10 cellular contexts compared by ENCODE assay signal in the genomic region with DNA sequence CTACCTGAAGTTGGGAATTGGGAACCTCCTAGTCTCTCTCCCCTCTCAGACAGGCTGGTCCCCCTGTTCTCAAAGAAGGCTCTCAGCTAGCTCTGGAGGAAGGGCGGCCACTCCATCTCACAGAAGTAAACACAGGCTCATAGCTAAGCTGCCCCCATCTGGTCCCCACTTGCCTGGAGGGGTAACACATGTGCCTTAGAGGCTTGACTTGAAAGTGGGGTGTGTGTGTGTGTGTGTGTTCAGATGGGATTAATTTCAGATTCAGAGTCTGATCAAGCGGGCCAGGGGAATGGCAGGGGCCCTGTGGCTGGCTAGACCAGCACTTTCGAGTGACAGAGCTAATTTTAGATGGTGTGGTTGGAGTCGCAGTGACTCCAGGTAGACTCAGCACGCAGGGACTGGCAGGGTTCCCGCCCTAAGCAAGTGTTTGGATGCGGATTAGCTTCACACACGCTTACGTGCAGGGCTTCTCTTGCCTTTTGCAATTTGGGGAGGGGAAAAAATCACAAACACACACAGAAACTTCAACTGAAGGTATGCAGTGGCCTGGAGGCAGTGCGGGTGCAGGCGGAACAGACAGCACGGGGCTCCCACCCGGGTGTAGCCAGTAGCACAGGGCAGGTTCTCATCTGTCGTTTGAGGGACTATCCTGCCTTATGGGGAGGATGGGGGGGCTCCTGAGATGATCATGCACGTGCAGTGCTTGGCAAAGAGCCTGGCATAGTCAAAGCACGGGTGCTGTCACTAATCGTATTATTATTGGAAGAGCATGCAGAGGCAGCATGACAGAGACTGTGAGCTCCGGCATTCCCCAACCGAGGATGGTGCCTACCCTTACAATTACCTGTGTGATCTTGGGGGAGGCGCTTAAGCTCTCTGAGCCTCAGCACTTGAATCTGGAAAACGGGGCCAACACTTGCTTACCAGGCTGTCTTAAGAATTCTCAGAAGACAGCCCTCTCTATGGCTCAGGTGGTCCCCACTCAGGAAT. TPM values are rescaled to one million over a fixed set of nuclear protein-coding genes. Genes with fewer than 3 reads are reported as not detected.
DNase-seq lines count a peak whose midpoint lies in the region; FAIRE-seq and TF ChIP-seq lines count a peak whose summit lies in the region.
"Had no signal": no experiment of that assay in that cellular context is flagged by ENCODE, and none has a peak within 500 bp of the region (broad histone marks: within the 10 kb centered on the region; RNA-seq: fewer than 3 reads in every experiment).

No MANE protein-coding gene starts in this region.

- H3K4me2 ChIP-seq in keratinocyte (ENCODE audit: control insufficient read depth, extremely low read depth, insufficient read depth, low read depth, low read length), result peak overlapping the region; percentile 66

- TF ChIP-seq CTCF in VCaP (conservative IDR thresholded peaks at IDR 0.05), result no peak
- TF ChIP-seq CTCF in keratinocyte (optimal IDR thresholded peaks at IDR 0.05 in 1 of 3, IDR thresholded peaks at IDR 0.05 in 1 of 3, conservative IDR thresholded peaks at IDR 0.05 in 1 of 3; ENCODE audit: extremely low read depth in 1 of 3, insufficient read depth in 2 of 3, low read length in 3 of 3), result no peak

- H3K27ac Mint-ChIP-seq in activated T-helper 1 cell treated with anti-CD3 and anti-CD28 coated beads, Interleukin-12 subunit alpha, Interleukin-12 subunit beta, Interleukin-2, Interleukin-4 antibody, amounts not matched to agents 30 ng/mL and 10 ng/mL and 1 ng/mL, durations not matched to agents 14 hours and 24 hours and 36 hours, result no peak overlapping the region

- dilution Hi-C loops in keratinocyte (cut with MboI; ENCODE audit: extremely low pct_ligation_motif_present, low sequenced_read_pairs), result no loop called here

- H3K36me3 ChIP-seq in keratinocyte (ENCODE audit: control insufficient read depth in 2 of 2, extremely low read depth in 1 of 2, insufficient read depth in 2 of 2, low read length in 2 of 2) (no peaks in the 10 kb centered on the region), thymus (ENCODE audit: control insufficient read depth, insufficient read depth) (no peaks in the 10 kb centered on the region)

- DNase-seq in NCI-H1694 (lab: John Stamatoyannopoulos, UW), result peak; percentile 22
- no peak for DNase-seq in keratinocyte (ENCODE audit: low read depth, low spot score)
- DNase-seq in activated T-helper 1 cell treated with anti-CD3 and anti-CD28 coated beads, Interleukin-12 subunit alpha, Interleukin-12 subunit beta, Interleukin-2, Interleukin-4 antibody, amounts not matched to agents 30 ng/mL and 10 ng/mL and 1 ng/mL, durations not matched to agents 14 hours and 24 hours and 36 hours (ENCODE audit: low spot score), result no peak
- no peak for DNase-seq in T1000 (lab: John Stamatoyannopoulos, UW)
- no peak for DNase-seq in NCI-H526 (lab: John Stamatoyannopoulos, UW)
- DNase-seq: stimulated activated CD4-positive, alpha-beta T cell treated with anti-CD3 and anti-CD28 coated beads, Interleukin-4, amount 100 ng/mL, for 4 hours; T-helper 1 cell had no signal

- no peak overlapping the region for H3K4me3 Mint-ChIP-seq in activated T-helper 1 cell treated with anti-CD3 and anti-CD28 coated beads, Interleukin-12 subunit alpha, Interleukin-12 subunit beta, Interleukin-2, Interleukin-4 antibody, amounts not matched to agents 30 ng/mL and 10 ng/mL and 1 ng/mL, durations not matched to agents 14 hours and 24 hours and 36 hours

- H3K9ac ChIP-seq in keratinocyte (ENCODE audit: control insufficient read depth, extremely low read depth, insufficient read depth, low read length), result no peak overlapping the region

- H3K9me3 Mint-ChIP-seq in activated T-helper 1 cell treated with anti-CD3 and anti-CD28 coated beads, Interleukin-12 subunit alpha, Interleukin-12 subunit beta, Interleukin-2, Interleukin-4 antibody, amounts not matched to agents 30 ng/mL and 10 ng/mL and 1 ng/mL, durations not matched to agents 14 hours and 24 hours and 36 hours, result no peaks in the 10 kb centered on the region

- FAIRE-seq in keratinocyte (lab: Jason Lieb, UNC), result no peak

- H3K27me3 Mint-ChIP-seq in activated T-helper 1 cell treated with anti-CD3 and anti-CD28 coated beads, Interleukin-12 subunit alpha, Interleukin-12 subunit beta, Interleukin-2, Interleukin-4 antibody, amounts not matched to agents 30 ng/mL and 10 ng/mL and 1 ng/mL, durations not matched to agents 14 hours and 24 hours and 36 hours (ENCODE audit: insufficient read depth), result peaks cover 5% of the 10 kb centered on the region

- H3K27me3 ChIP-seq in keratinocyte (ENCODE audit: control insufficient read depth, extremely low read depth, insufficient read depth, low read length), result no peaks in the 10 kb centered on the region
- H3K27me3 ChIP-seq in thymus (ENCODE audit: control insufficient read depth, insufficient read depth), result peaks cover 2% of the 10 kb centered on the region

- H3K9me1 ChIP-seq in keratinocyte (ENCODE audit: control insufficient read depth, extremely low read depth, insufficient read depth, low read length), result no peaks in the 10 kb centered on the region

- intact Hi-C loops in activated T-helper 1 cell treated with anti-CD3 and anti-CD28 coated beads, Interleukin-12 subunit alpha, Interleukin-12 subunit beta, Interleukin-2, Interleukin-4 antibody, amounts not matched to agents 30 ng/mL and 10 ng/mL and 1 ng/mL, durations not matched to agents 14 hours and 24 hours and 36 hours (cut with micrococcal nuclease), result no loop called here

- H3K27ac ChIP-seq in VCaP (peak overlapping the region; percentile 76), keratinocyte (ENCODE audit: control insufficient read depth, insufficient read depth, low read length) (no peak overlapping the region), thymus (ENCODE audit: low read depth) (peak overlapping the region; percentile 8)

- H3K4me3 ChIP-seq in keratinocyte (ENCODE audit: control insufficient read depth in 2 of 3, extremely low read depth in 1 of 3, insufficient read depth in 2 of 3, low read depth in 1 of 3, low read length in 3 of 3) (no peak overlapping the region), thymus (ENCODE audit: low read length) (no peak overlapping the region)

- peaks cover 19% of the 10 kb centered on the region for H3K4me1 Mint-ChIP-seq in activated T-helper 1 cell treated with anti-CD3 and anti-CD28 coated beads, Interleukin-12 subunit alpha, Interleukin-12 subunit beta, Interleukin-2, Interleukin-4 antibody, amounts not matched to agents 30 ng/mL and 10 ng/mL and 1 ng/mL, durations not matched to agents 14 hours and 24 hours and 36 hours (ENCODE audit: low read depth)

- H3K9me3 ChIP-seq in keratinocyte (ENCODE audit: control insufficient read depth, low read depth, low read length), result no peaks in the 10 kb centered on the region
- H3K9me3 ChIP-seq in thymus (ENCODE audit: control insufficient read depth), result no peaks in the 10 kb centered on the region

- 89% methylated on average over 21 of the region's 21 CpGs for WGBS in thymus

- no peak overlapping the region for H2AFZ ChIP-seq in keratinocyte (ENCODE audit: control insufficient read depth, low read length)

- H3K4me1 ChIP-seq in keratinocyte (ENCODE audit: control insufficient read depth, extremely low read depth, insufficient read depth, low read length), result peaks cover 37% of the 10 kb centered on the region
- no peaks in the 10 kb centered on the region for H3K4me1 ChIP-seq in thymus (ENCODE audit: control insufficient read depth, insufficient read depth, low read length)

- no peaks in the 10 kb centered on the region for H3K79me2 ChIP-seq in keratinocyte (ENCODE audit: control insufficient read depth, insufficient read depth, low read length)

- no peaks in the 10 kb centered on the region for H4K20me1 ChIP-seq in keratinocyte (ENCODE audit: control insufficient read depth, extremely low read depth, insufficient read depth, low read length)

- no peaks in the 10 kb centered on the region for H3K36me3 Mint-ChIP-seq in activated T-helper 1 cell treated with anti-CD3 and anti-CD28 coated beads, Interleukin-12 subunit alpha, Interleukin-12 subunit beta, Interleukin-2, Interleukin-4 antibody, amounts not matched to agents 30 ng/mL and 10 ng/mL and 1 ng/mL, durations not matched to agents 14 hours and 24 hours and 36 hours (ENCODE audit: low read depth)

RNA-seq across cellular contexts. Expression of gene EDN2, which starts 1.3 kb away (rescaled TPM):
- 0.06 to 0.34 TPM (median 0.32 TPM) in 3 replicates for polyA plus RNA-seq in keratinocyte
- 0.42 TPM for polyA plus RNA-seq in keratinocyte (2011; ENCODE audit: low read depth)
- 0.18 and 0.22 TPM in 2 replicates for polyA plus RNA-seq in keratinocyte (2011; cell fraction: cytosol; rRNA removed)
- 0.38 and 0.60 TPM in 2 replicates for polyA plus RNA-seq in keratinocyte (2011; cell fraction: nucleus; rRNA removed)
- polyA plus RNA-seq in keratinocyte (2012; ENCODE audit: low replicate concordance), result 1.9 TPM in 1 of 2 replicates, not detected in the other
- polyA minus RNA-seq in keratinocyte, result 0.64 TPM in 1 of 3 replicates, not detected in the others
- not detected for polyA minus RNA-seq in keratinocyte (2011; cell fraction: cytosol; rRNA and poly(A)+ RNA removed)
- polyA minus RNA-seq in keratinocyte (2011; cell fraction: nucleus; rRNA and poly(A)+ RNA removed), result 0.32 TPM in 1 of 2 replicates, not detected in the other
- 1.0 TPM for polyA plus RNA-seq in thymus
- total RNA-seq in activated T-helper 1 cell treated with anti-CD3 and anti-CD28 coated beads, Interleukin-12 subunit alpha, Interleukin-12 subunit beta, Interleukin-2, Interleukin-4 antibody, amounts not matched to agents 30 ng/mL and 10 ng/mL and 1 ng/mL, durations not matched to agents 14 hours and 24 hours and 36 hours, result not detected in 2 replicates
- total RNA-seq: kidney epithelial cell had no signal
